8 cellular contexts compared by ENCODE assay signal in genomic region chr9:129624168-129624759, GRCh38. TPM values are rescaled to one million over a fixed set of nuclear protein-coding genes. Genes with fewer than 3 reads are reported as not detected.
DNase-seq lines count a peak whose midpoint lies in the region; ATAC-seq and TF ChIP-seq lines count a peak whose summit lies in the region.

No MANE protein-coding gene starts in this region.

- WGBS in upper lobe of left lung, 2 donors, result 37 to 51% methylated on average over 7 to 12 of the region's 12 CpGs

- POLR2A ChIA-PET in activated CD4-positive, alpha-beta memory T cell treated with anti-CD3 and anti-CD28 coated beads for 36 hours (lab: Charles Lee), result interaction anchor here (0.8 to 1.6 kb wide), 9 partner anchors 10 to 490 kb away, joined by 3 to 6 read pairs (median 3); partner anchors contain the start of gene IER5L

- no peak overlapping the region for H2AFZ ChIP-seq in neural progenitor cell (replicated peaks)

- no peak for TF ChIP-seq EP300 in upper lobe of left lung (IDR thresholded peaks at IDR 0.05)

- H3K9ac ChIP-seq in neural progenitor cell, result no peak overlapping the region

- TF ChIP-seq CTCF in GM12873 (IDR thresholded peaks at IDR 0.05; ENCODE audit: insufficient read depth, low read depth, low read length, missing control alignments) (peak; percentile 85), neural progenitor cell (IDR thresholded peaks at IDR 0.05) (peak; percentile 86), upper lobe of left lung (IDR thresholded peaks at IDR 0.05) (peak; percentile 44 to 64 (median 58))

- peak overlapping the region; percentile 73 for H3K4me3 Mint-ChIP-seq in activated CD4-positive, alpha-beta memory T cell treated with anti-CD3 and anti-CD28 coated beads for 36 hours
- H3K4me3 Mint-ChIP-seq in neural progenitor cell, result peak overlapping the region; percentile 80

- H3K4me3 ChIP-seq in neural progenitor cell (no peak overlapping the region), upper lobe of left lung (no peak overlapping the region)

- no peaks in the 10 kb centered on the region for H3K9me3 Mint-ChIP-seq in activated CD4-positive, alpha-beta memory T cell treated with anti-CD3 and anti-CD28 coated beads for 36 hours
- no peaks in the 10 kb centered on the region for H3K9me3 Mint-ChIP-seq in neural progenitor cell

- H3K36me3 ChIP-seq in neural progenitor cell (no peaks in the 10 kb centered on the region), upper lobe of left lung (no peaks in the 10 kb centered on the region)

- H3K36me3 Mint-ChIP-seq in activated CD4-positive, alpha-beta memory T cell treated with anti-CD3 and anti-CD28 coated beads for 36 hours, result peaks cover 14% of the 10 kb centered on the region
- peaks cover 4% of the 10 kb centered on the region for H3K36me3 Mint-ChIP-seq in neural progenitor cell

- intact Hi-C loops in activated CD4-positive, alpha-beta memory T cell treated with anti-CD3 and anti-CD28 coated beads for 36 hours (cut with micrococcal nuclease), result loop anchor here (1.0 kb wide), 2 partner anchors 13 to 484 kb away; no protein-coding TSS in a partner anchor

- peak in 1 of 2 donors; percentile 33 for ATAC-seq in upper lobe of left lung (ENCODE audit: low FRiP score in 2 of 2)
- no peak for ATAC-seq in HG03442 (IDR thresholded peaks at IDR 0.05; ENCODE audit: unreplicated experiment)

- no peak overlapping the region for H3K27ac ChIP-seq in neural progenitor cell
- H3K27ac ChIP-seq in upper lobe of left lung, result peak overlapping the region in 2 of 4 donors; percentile 20 to 21

- CTCF ChIA-PET in activated CD4-positive, alpha-beta memory T cell treated with anti-CD3 and anti-CD28 coated beads for 36 hours (lab: Charles Lee), result interaction anchor here (0.5 to 8.5 kb wide), 39 partner anchors 8 to 864 kb away, joined by 3 to 147 read pairs (median 4); partner anchors contain the start of genes ASB6, CRAT, IER5L and PTPA

- no peak overlapping the region for H3K4me2 ChIP-seq in neural progenitor cell

- peaks cover 33% of the 10 kb centered on the region for H3K79me2 ChIP-seq in neural progenitor cell (ENCODE audit: low read depth)

- peak overlapping the region; percentile 71 for H3K27ac Mint-ChIP-seq in activated CD4-positive, alpha-beta memory T cell treated with anti-CD3 and anti-CD28 coated beads for 36 hours
- peak overlapping the region; percentile 88 for H3K27ac Mint-ChIP-seq in neural progenitor cell

- DNase-seq in 8988T (peak; percentile 71), NCI-H748 treated with DMSO at 0.1 percent for 48 hours (lab: John Stamatoyannopoulos, UW) (peak; percentile 73), neural progenitor cell (ENCODE audit: low spot score) (peak; percentile 83), upper lobe of left lung (no peak)
- peak; percentile 84 for DNase-seq in activated CD4-positive, alpha-beta memory T cell treated with anti-CD3 and anti-CD28 coated beads for 36 hours
- DNase-seq in effector CD8-positive, alpha-beta T cell (lab: John Stamatoyannopoulos, UW), result peak; percentile 53

- H3K9me3 ChIP-seq in neural progenitor cell (ENCODE audit: low read depth) (no peaks in the 10 kb centered on the region), upper lobe of left lung (no peaks in the 10 kb centered on the region)

- peaks cover 40% of the 10 kb centered on the region for H3K4me1 Mint-ChIP-seq in activated CD4-positive, alpha-beta memory T cell treated with anti-CD3 and anti-CD28 coated beads for 36 hours (ENCODE audit: low read depth)
- H3K4me1 Mint-ChIP-seq in neural progenitor cell, result peaks cover 50% of the 10 kb centered on the region

- H3K4me1 ChIP-seq in neural progenitor cell, result peaks cover 19% of the 10 kb centered on the region
- H3K4me1 ChIP-seq in upper lobe of left lung, result peaks cover 34 to 63% (median 44%) of the 10 kb centered on the region in 4 donors

- peaks cover 32% of the 10 kb centered on the region for H4K20me1 ChIP-seq in neural progenitor cell (ENCODE audit: low read depth)

- peaks cover 28% of the 10 kb centered on the region for H3K27me3 ChIP-seq in neural progenitor cell
- H3K27me3 ChIP-seq in upper lobe of left lung, result peaks cover 0 to 15% (median 4%) of the 10 kb centered on the region in 4 donors

- peaks cover 16% of the 10 kb centered on the region for H3K27me3 Mint-ChIP-seq in activated CD4-positive, alpha-beta memory T cell treated with anti-CD3 and anti-CD28 coated beads for 36 hours
- H3K27me3 Mint-ChIP-seq in neural progenitor cell (ENCODE audit: insufficient read depth, low read depth), result peaks cover 16% of the 10 kb centered on the region

- TF ChIP-seq POLR2A in upper lobe of left lung (IDR thresholded peaks at IDR 0.05), result no peak

- peaks cover 15% of the 10 kb centered on the region for H3F3A ChIP-seq in neural progenitor cell (ENCODE audit: low read depth)

RNA-seq across cellular contexts. Expression of gene NTMT1, which starts 1.7 kb away (rescaled TPM):
- 10 to 100 TPM; 59.9 to 64.6 TPM for total RNA-seq in activated CD4-positive, alpha-beta memory T cell treated with anti-CD3 and anti-CD28 coated beads for 36 hours
- total RNA-seq in neural progenitor cell (ENCODE audit: low replicate concordance) (22.2 and 29.8 TPM in 2 replicates), upper lobe of left lung (10 to 100 TPM; 15.0 to 37.7 (median 23.6) TPM)

RNA-seq across cellular contexts. Expression of gene C9orf50, which starts 3.4 kb away (rescaled TPM):
- total RNA-seq in activated CD4-positive, alpha-beta memory T cell treated with anti-CD3 and anti-CD28 coated beads for 36 hours, result not detected
- not detected in 2 replicates for total RNA-seq in neural progenitor cell (ENCODE audit: low replicate concordance)
- not detected for total RNA-seq in upper lobe of left lung

RNA-seq across cellular contexts. Expression of gene ASB6, which starts 17.7 kb away (rescaled TPM):
- total RNA-seq in activated CD4-positive, alpha-beta memory T cell treated with anti-CD3 and anti-CD28 coated beads for 36 hours, result 10 to 100 TPM; 14.1 to 15.7 TPM
- total RNA-seq in neural progenitor cell (ENCODE audit: low replicate concordance) (9.2 and 21.1 TPM in 2 replicates), upper lobe of left lung (10 to 100 TPM; 15.4 to 51.3 (median 21.9) TPM)

RNA-seq across cellular contexts. Expression of gene PRRX2, which starts 41.2 kb away (rescaled TPM):
- under 1 TPM; 0.58 to 0.86 TPM for total RNA-seq in activated CD4-positive, alpha-beta memory T cell treated with anti-CD3 and anti-CD28 coated beads for 36 hours
- total RNA-seq in neural progenitor cell (ENCODE audit: low replicate concordance), result 1.5 and 5.2 TPM in 2 replicates
- total RNA-seq in upper lobe of left lung, result 1 to 10 TPM in 2 of 6 donors, under 1 TPM in 1, not detected in 3; 0.61 to 5.8 (median 1.3) TPM

Comparison
In these comparisons a context has a peak if more than half of its experiments do, and no peak if none do; other contexts are left out.
1. DNase-seq: peak in 8988T (single experiment), NCI-H748 treated with DMSO at 0.1 percent for 48 hours (single experiment), activated CD4-positive, alpha-beta memory T cell treated with anti-CD3 and anti-CD28 coated beads for 36 hours (single experiment), effector CD8-positive, alpha-beta T cell (single experiment) and neural progenitor cell (single experiment); none in upper lobe of left lung (0 of 2).
2. Peak in every context shown above with its lines, with median percentiles within 50 percentile points of each other: CTCF ChIP-seq.